Comparison of ENCODE assay signal across 8 cellular contexts in the genomic region with DNA sequence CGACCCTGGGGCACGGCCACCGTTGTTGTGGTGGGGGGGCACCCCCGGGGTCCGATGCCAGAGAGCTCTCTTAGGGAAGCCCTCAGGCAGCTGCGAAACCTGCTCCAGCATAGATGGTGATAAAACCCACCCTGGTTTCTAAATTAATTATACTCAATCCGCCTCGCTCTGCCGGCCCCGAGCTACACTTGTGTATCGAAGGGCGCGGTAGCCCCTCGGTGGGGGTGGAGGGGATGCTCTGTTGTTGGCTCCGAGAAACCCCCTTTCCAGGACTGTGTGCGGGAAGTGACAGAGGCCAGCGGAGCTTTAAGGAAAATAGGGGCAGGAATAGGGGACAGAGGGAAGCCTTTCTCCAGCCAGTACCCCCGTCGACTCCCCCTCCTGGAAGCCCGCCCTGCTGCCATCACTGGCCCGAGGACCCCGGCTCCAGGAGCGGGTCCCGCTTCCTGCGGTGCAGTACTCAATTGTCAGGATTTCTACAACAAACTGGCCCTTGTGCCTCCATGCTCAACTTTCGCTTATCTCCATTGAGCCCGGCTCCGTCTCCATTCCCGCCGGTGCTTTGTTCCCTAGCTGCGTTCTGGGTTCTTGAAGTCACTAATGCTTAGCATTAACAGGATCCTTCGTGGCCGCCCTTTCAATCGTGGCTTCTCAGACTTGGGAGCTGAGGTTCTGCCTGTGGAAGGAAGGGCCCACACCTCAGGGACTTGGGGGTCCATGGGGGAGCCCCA.
DNase-seq lines count a peak whose midpoint lies in the region; ATAC-seq and TF ChIP-seq lines count a peak whose summit lies in the region.

No MANE protein-coding gene starts in this region.

- DNase-seq in Right ventricle myocardium inferior (ENCODE audit: missing footprints) (peak; percentile 64), left cardiac atrium (no peak), choroid plexus epithelial cell (ENCODE audit: low read depth) (no peak), mucosa of descending colon (peak in 2 of 3 donors; percentile 38 to 39), NCI-H2081 treated with DMSO at 0.1 percent for 48 hours (lab: John Stamatoyannopoulos, UW) (no peak), D341Med (ENCODE audit: low spot score) (no peak), GOT3 (lab: John Stamatoyannopoulos, UW) (no peak)

- H3K36me3 ChIP-seq in mucosa of descending colon (ENCODE audit: low read depth): no peaks in the 10 kb centered on the region

- H3K4me3 ChIP-seq in choroid plexus epithelial cell (ENCODE audit: low read depth, low read length): peak overlapping the region; percentile 36
- H3K4me3 ChIP-seq in mucosa of descending colon: no peak overlapping the region

- H3K9me3 ChIP-seq in mucosa of descending colon: no peaks in the 10 kb centered on the region

- H3K4me1 ChIP-seq in mucosa of descending colon (ENCODE audit: low read depth): no peaks in the 10 kb centered on the region

- no peak for TF ChIP-seq CTCF in choroid plexus epithelial cell (conservative IDR thresholded peaks at IDR 0.05; ENCODE audit: low read depth, low read length)
- no peak for TF ChIP-seq CTCF in mucosa of descending colon (IDR thresholded peaks at IDR 0.05)

- ATAC-seq in Right ventricle myocardium inferior (peak; percentile 30), left cardiac atrium (no peak), mucosa of descending colon (peak; percentile 3), GM21619 (IDR thresholded peaks at IDR 0.05; ENCODE audit: unreplicated experiment) (no peak)

- intact Hi-C loops in Right ventricle myocardium inferior (cut with DNase I): no loop called here
- intact Hi-C loops in left cardiac atrium (cut with DNase I): no loop called here
- intact Hi-C loops in mucosa of descending colon (cut with DNase I, micrococcal nuclease): no loop called here

Comparison
In these comparisons a context has a peak if more than half of its experiments do, and no peak if none do; other contexts are left out.
1. ATAC-seq: peak in Right ventricle myocardium inferior (single experiment) and mucosa of descending colon (single experiment); none in left cardiac atrium (0 of 2) and GM21619 (single experiment).
2. DNase-seq: peak in Right ventricle myocardium inferior (single experiment) and mucosa of descending colon (2 of 3); none in left cardiac atrium (single experiment), choroid plexus epithelial cell (single experiment), NCI-H2081 treated with DMSO at 0.1 percent for 48 hours (single experiment), D341Med (single experiment) and GOT3 (single experiment).